32 cellular contexts compared by ENCODE assay signal in genomic region chr22:36795633-36796032, GRCh38. TPM values are rescaled to one million over a fixed set of nuclear protein-coding genes. Genes with fewer than 3 reads are reported as not detected.
"Had no signal": no experiment of that assay in that cellular context is flagged by ENCODE, and none has a peak within 500 bp of the region (broad histone marks: within the 10 kb centered on the region; RNA-seq: fewer than 3 reads in every experiment).

No MANE protein-coding gene starts in this region.

- DNase-seq: activated CD4-positive, alpha-beta memory T cell treated with anti-CD3 and anti-CD28 coated beads, Interleukin-2, amount 10 ng/mL, durations not matched to agents 7 days and 5 days; activated CD4-positive, alpha-beta T cell treated with anti-CD3 and anti-CD28 coated beads, Interleukin-2, amount 50 U/mL, for 1 hour; activated CD4-positive, CD25-positive, alpha-beta regulatory T cell; activated gamma-delta T cell; activated naive CD4-positive, alpha-beta T cell treated with anti-CD3 and anti-CD28 coated beads for 36 hours; activated T-cell treated with anti-CD3 and anti-CD28 coated beads for 4 hours; activated T-cell treated with anti-CD3 and anti-CD28 coated beads, Interleukin-2, amount 50 U/mL, for 48 hours; amygdala; brain microvascular endothelial cell; MM.1S; NCI-H1105 treated with DMSO at 0.1 percent for 48 hours; NCI-H1436 treated with DMSO at 0.1 percent for 48 hours; NCI-H187 treated with DMSO at 0.1 percent for 48 hours; NCI-H2107; NCI-H345; NCI-H510A; NCI-H526 treated with DMSO at 0.1 percent for 48 hours; NK-92 treated with Interleukin-12 subunit alpha and Interleukin-12 subunit beta, amount 100 ng/mL, for 24 hours; OCI-M1; Peyer's patch; Right ventricle myocardium superior; SJCRH30; SK-N-SH; T-helper 1 cell had no signal

- ATAC-seq: activated T-helper 17 cell treated with anti-CD3 and anti-CD28 coated beads, Interleukin-2, amount 50 U/mL, for 72 hours had no signal

- H3K36me3 Mint-ChIP-seq: activated naive CD8-positive, alpha-beta T cell had no signal

- H3K36me3 ChIP-seq: brain microvascular endothelial cell, cardiac muscle cell, Peyer's patch, SJCRH30 had no signal

- H3K27me3 ChIP-seq: cardiac muscle cell, Peyer's patch had no signal

- H3K9me3 ChIP-seq: Peyer's patch, SJCRH30, SK-N-SH had no signal

- H3K4me1 ChIP-seq: Peyer's patch, SJCRH30 had no signal

- H3K27ac Mint-ChIP-seq: activated CD4-positive, alpha-beta memory T cell treated with anti-CD3 and anti-CD28 coated beads, Interleukin-2, amount 10 ng/mL, durations not matched to agents 7 days and 5 days; activated naive CD4-positive, alpha-beta T cell treated with anti-CD3 and anti-CD28 coated beads for 36 hours; activated naive CD8-positive, alpha-beta T cell; activated T-helper 17 cell treated with anti-CD3 and anti-CD28 coated beads, Interleukin-2, amount 50 U/mL, for 72 hours had no signal

- H3K4me3 Mint-ChIP-seq: activated CD4-positive, alpha-beta memory T cell treated with anti-CD3 and anti-CD28 coated beads, Interleukin-2, amount 10 ng/mL, durations not matched to agents 7 days and 5 days; activated naive CD4-positive, alpha-beta T cell treated with anti-CD3 and anti-CD28 coated beads for 36 hours; activated naive CD8-positive, alpha-beta T cell; activated T-helper 17 cell treated with anti-CD3 and anti-CD28 coated beads, Interleukin-2, amount 50 U/mL, for 72 hours had no signal

- H3K4me1 Mint-ChIP-seq: activated T-helper 17 cell treated with anti-CD3 and anti-CD28 coated beads, Interleukin-2, amount 50 U/mL, for 72 hours had no signal

- H3K9me3 Mint-ChIP-seq: activated CD4-positive, alpha-beta memory T cell treated with anti-CD3 and anti-CD28 coated beads, Interleukin-2, amount 10 ng/mL, durations not matched to agents 7 days and 5 days; activated naive CD4-positive, alpha-beta T cell treated with anti-CD3 and anti-CD28 coated beads for 36 hours; activated T-helper 17 cell treated with anti-CD3 and anti-CD28 coated beads, Interleukin-2, amount 50 U/mL, for 72 hours had no signal

- H3K9ac ChIP-seq: SK-N-SH had no signal

- H3K4me3 ChIP-seq: cardiac muscle cell, Peyer's patch, SJCRH30 had no signal

- H3K9me2 ChIP-seq: SK-N-SH had no signal

- H3K4me2 ChIP-seq: SK-N-SH had no signal

- H3K27ac ChIP-seq: brain microvascular endothelial cell, cardiac muscle cell, Peyer's patch, RWPE1, SJCRH30, VCaP had no signal

RNA-seq across cellular contexts. Expression of gene PVALB, which starts 21.2 kb away (rescaled TPM):
- total RNA-seq: activated CD4-positive, alpha-beta memory T cell treated with anti-CD3 and anti-CD28 coated beads, Interleukin-2, amount 10 ng/mL, durations not matched to agents 7 days and 5 days; activated CD8-positive, alpha-beta memory T cell treated with anti-CD3 and anti-CD28 coated beads for 36 hours; activated naive CD4-positive, alpha-beta T cell treated with anti-CD3 and anti-CD28 coated beads for 36 hours; activated T-helper 17 cell treated with anti-CD3 and anti-CD28 coated beads, Interleukin-2, amount 50 U/mL, for 72 hours; astrocyte; cardiac muscle cell; Peyer's patch; Right ventricle myocardium superior; T-helper 2 cell treated with Interferon-gamma antibody and Interleukin-4, amounts not matched to agents 100 ng/mL and 5 ng/mL, for 36 hours had no signal
- polyA plus RNA-seq: cardiac muscle cell, SK-N-SH had no signal
